Comparison of ENCODE assay signal across 23 cellular contexts in the genomic region with DNA sequence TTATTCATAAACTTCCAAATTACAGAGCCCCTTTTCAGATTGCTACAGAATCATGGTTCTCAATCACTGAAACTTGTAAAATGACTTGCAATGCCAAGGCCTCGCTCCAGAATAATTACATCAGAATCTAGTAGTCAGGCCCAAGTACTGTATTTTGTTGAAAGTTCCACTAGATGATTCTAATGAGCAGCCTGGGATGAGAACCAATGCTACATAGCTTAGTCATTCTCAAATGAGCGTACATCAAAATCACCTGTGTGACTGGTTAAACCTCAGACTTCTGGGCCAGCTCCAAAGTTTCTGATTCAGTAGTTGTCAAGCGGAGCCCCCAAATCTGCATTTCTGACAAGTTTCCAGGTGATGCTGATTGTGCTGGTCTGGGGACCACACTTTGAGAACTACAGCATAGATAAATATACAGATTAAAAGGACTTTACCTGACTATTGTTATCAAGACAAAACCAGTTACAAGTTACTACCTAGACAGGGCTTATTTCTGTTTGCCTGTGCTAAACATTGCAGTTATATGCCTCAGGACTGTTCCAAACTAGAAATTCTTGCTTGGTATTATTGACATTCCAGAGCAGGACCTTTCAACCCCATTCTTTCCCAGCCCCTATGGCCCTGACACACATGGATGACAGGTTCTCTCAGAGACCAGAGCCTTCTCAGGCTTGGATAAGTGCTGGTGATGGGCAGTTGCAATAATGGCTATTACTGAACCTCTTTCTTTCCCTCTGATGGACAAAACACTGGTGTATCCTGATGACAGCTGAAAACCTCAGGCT.
DNase-seq lines count a peak whose midpoint lies in the region; ATAC-seq and TF ChIP-seq lines count a peak whose summit lies in the region.
"Had no signal": no experiment of that assay in that cellular context is flagged by ENCODE, and none has a peak within 500 bp of the region (broad histone marks: within the 10 kb centered on the region; RNA-seq: fewer than 3 reads in every experiment).

No MANE protein-coding gene starts in this region.

- no peak overlapping the region for H2AFZ ChIP-seq in PC-3 (ENCODE audit: low read length)
- H2AFZ ChIP-seq: neural progenitor cell had no signal

- H3F3A ChIP-seq in PC-3 (ENCODE audit: low read length, unreplicated experiment), result no peaks in the 10 kb centered on the region

- DNase-seq in Caco-2 (peak; percentile 86 to 87), PC-3 (peak; percentile 55), epithelial cell of prostate (ENCODE audit: low read depth, low spot score) (peak; percentile 24), hippocampal formation (lab: John Stamatoyannopoulos, UW) (no peak), superior temporal gyrus (ENCODE audit: extremely low spot score) (no peak), NCI-H1092 (lab: John Stamatoyannopoulos, UW) (no peak)
- DNase-seq: activated B cell treated with CpG ODN at 0.5 μM for 24 hours; activated CD8-positive, alpha-beta memory T cell treated with anti-CD3 and anti-CD28 coated beads for 24 hours; activated effector memory CD4-positive, alpha-beta T cell treated with Interleukin-2 at 50 U/mL for 16 hours; CD8-positive, alpha-beta T cell; erythroblast; HFFc6; NCI-H1694; NCI-H446 treated with DMSO at 0.1 percent for 48 hours; sigmoid colon; stimulated activated CD4-positive, alpha-beta T cell treated with anti-CD3 and anti-CD28 coated beads, Interleukin-1b, Interleukin-23, amount 100 ng/mL, for 48 hours; T-helper 1 cell had no signal

- H3K4me3 ChIP-seq in Caco-2 (ENCODE audit: low read depth, low read length) (no peak overlapping the region), PC-3 (ENCODE audit: low read length) (no peak overlapping the region), liver (ENCODE audit: low read depth in 1 of 3, low read length in 3 of 3) (no peak overlapping the region)
- H3K4me3 ChIP-seq: coronary artery, neural progenitor cell, sigmoid colon, suprapubic skin had no signal

- H4K20me1 ChIP-seq in PC-3 (ENCODE audit: low read length), result no peaks in the 10 kb centered on the region

- CTCF ChIA-PET in Caco-2 (lab: Charles Lee), result no interaction called here
- CTCF ChIA-PET in PC-3 (lab: Charles Lee), result no interaction called here

- ATAC-seq in PC-3, result no peak
- no peak for ATAC-seq in HG03354 (IDR thresholded peaks at IDR 0.05; ENCODE audit: poor library complexity, severe bottlenecking, unreplicated experiment)
- ATAC-seq: CD8-positive, alpha-beta T cell; Right ventricle myocardium inferior had no signal

- whole genome bisulfite sequencing in liver, result 94% methylated on average over 3 of the region's 3 CpGs

- H3K4me1 ChIP-seq in Caco-2 (peaks cover 38% of the 10 kb centered on the region), PC-3 (ENCODE audit: insufficient read depth, low read length) (peaks cover 28% of the 10 kb centered on the region), liver (ENCODE audit: control insufficient read depth in 4 of 4, insufficient read depth in 4 of 4, low read length in 3 of 4) (peaks cover 0 to 4% (median 3%) of the 10 kb centered on the region in 4 donors)
- H3K4me1 ChIP-seq: neural progenitor cell, sigmoid colon had no signal

- POLR2A ChIA-PET in Caco-2 (lab: Charles Lee), result no interaction called here
- POLR2A ChIA-PET in PC-3 (lab: Charles Lee; ENCODE audit: unreplicated experiment), result no interaction called here

- no peaks in the 10 kb centered on the region for H3K27me3 ChIP-seq in Caco-2 (replicated peaks; ENCODE audit: control insufficient read depth, insufficient read depth, low read length)
- H3K27me3 ChIP-seq in PC-3 (ENCODE audit: low read length), result no peaks in the 10 kb centered on the region
- no peaks in the 10 kb centered on the region for H3K27me3 ChIP-seq in liver (ENCODE audit: control insufficient read depth in 4 of 4, insufficient read depth in 4 of 4, low read length in 3 of 4)
- H3K27me3 ChIP-seq: neural progenitor cell, sigmoid colon, suprapubic skin had no signal

- no peak for TF ChIP-seq RAD21 in liver (IDR thresholded peaks at IDR 0.05)

- no peaks in the 10 kb centered on the region for H3K36me3 ChIP-seq in Caco-2 (ENCODE audit: control insufficient read depth, insufficient read depth, low read length)
- no peaks in the 10 kb centered on the region for H3K36me3 ChIP-seq in PC-3 (ENCODE audit: low read depth, low read length)
- H3K36me3 ChIP-seq in liver (ENCODE audit: control insufficient read depth in 4 of 4, insufficient read depth in 3 of 4, low read depth in 1 of 4, low read length in 3 of 4), result no peaks in the 10 kb centered on the region
- H3K36me3 ChIP-seq: neural progenitor cell, sigmoid colon, suprapubic skin had no signal

- no peaks in the 10 kb centered on the region for H3K9me3 ChIP-seq in Caco-2
- no peaks in the 10 kb centered on the region for H3K9me3 ChIP-seq in PC-3 (ENCODE audit: low read length)
- no peaks in the 10 kb centered on the region for H3K9me3 ChIP-seq in liver (ENCODE audit: control insufficient read depth in 4 of 4, low read length in 3 of 4)
- H3K9me3 ChIP-seq: sigmoid colon, suprapubic skin had no signal

- no peaks in the 10 kb centered on the region for H3K27me3 Mint-ChIP-seq in Caco-2 (ENCODE audit: insufficient read depth, unreplicated experiment)

- no peak overlapping the region for H3K4me3 Mint-ChIP-seq in Caco-2 (ENCODE audit: unreplicated experiment)
- H3K4me3 Mint-ChIP-seq: activated B cell treated with CpG ODN at 0.5 μM for 24 hours; CD8-positive, alpha-beta T cell; HFFc6; neural progenitor cell had no signal

- peak overlapping the region; percentile 31 for H3K27ac Mint-ChIP-seq in Caco-2 (ENCODE audit: unreplicated experiment)
- H3K27ac Mint-ChIP-seq: activated B cell treated with CpG ODN at 0.5 μM for 24 hours; CD8-positive, alpha-beta T cell; HFFc6; neural progenitor cell had no signal

- no peaks in the 10 kb centered on the region for H3K9me2 ChIP-seq in PC-3 (replicated peaks; ENCODE audit: low read length)

- no peaks in the 10 kb centered on the region for H3K79me2 ChIP-seq in PC-3 (ENCODE audit: low read length)

- TF ChIP-seq CTCF in Caco-2 (IDR thresholded peaks at IDR 0.05; ENCODE audit: insufficient read depth in 1 of 2, low read depth in 1 of 2, low read length in 1 of 2, severe bottlenecking in 1 of 2, unreplicated experiment in 1 of 2) (no peak), PC-3 (conservative IDR thresholded peaks at IDR 0.05; ENCODE audit: low read depth, low read length) (no peak), liver (IDR thresholded peaks at IDR 0.05; ENCODE audit: low read depth, low read length, missing input control) (no peak)

- no peak overlapping the region for H3K9ac ChIP-seq in PC-3 (ENCODE audit: low read length)
- no peak overlapping the region for H3K9ac ChIP-seq in liver (ENCODE audit: low read depth in 1 of 2, low read length in 2 of 2)
- H3K9ac ChIP-seq: neural progenitor cell had no signal

- no peaks in the 10 kb centered on the region for H3K36me3 Mint-ChIP-seq in Caco-2 (ENCODE audit: insufficient read depth, unreplicated experiment)
- H3K36me3 Mint-ChIP-seq: CD8-positive, alpha-beta T cell; neural progenitor cell had no signal

- intact Hi-C loops in Caco-2 (cut with micrococcal nuclease; ENCODE audit: unreplicated experiment) (loop anchor here (1.0 to 10.0 kb wide), 8 partner anchors 41 to 560 kb away; partner anchors contain the start of genes CCDC148 and PKP4), PC-3 (cut with micrococcal nuclease) (loop anchor here (10.0 kb wide), 1 partner anchor 150 kb away; no protein-coding TSS in a partner anchor)

- no peak overlapping the region for H3K4me2 ChIP-seq in PC-3 (ENCODE audit: low read length)
- H3K4me2 ChIP-seq: neural progenitor cell had no signal

- H3K9me3 Mint-ChIP-seq in Caco-2 (ENCODE audit: unreplicated experiment), result no peaks in the 10 kb centered on the region
- H3K9me3 Mint-ChIP-seq: activated B cell treated with CpG ODN at 0.5 μM for 24 hours; CD8-positive, alpha-beta T cell; HFFc6; neural progenitor cell had no signal

- H3K27ac ChIP-seq in PC-3 (ENCODE audit: low read length) (no peak overlapping the region), epithelial cell of prostate (no peak overlapping the region), liver (ENCODE audit: low read depth in 1 of 2, low read length in 2 of 2) (no peak overlapping the region)
- H3K27ac ChIP-seq: coronary artery, neural progenitor cell, sigmoid colon, suprapubic skin had no signal

- no TSS peak for BruUV-seq in Caco-2 (replicated peaks; lab: Mats Ljungman, UMichigan)
- no TSS peak for BruUV-seq in PC-3 (replicated peaks; lab: Mats Ljungman, UMichigan)

- peaks cover 37% of the 10 kb centered on the region for H3K4me1 Mint-ChIP-seq in Caco-2 (ENCODE audit: low read depth, unreplicated experiment)

TF ChIP-seq in liver, 16 proteins besides CTCF, POLR2A, EP300 and RAD21:
- TF ChIP-seq TAF1 (conservative IDR thresholded peaks at IDR 0.05), result no peak
- no peak for TF ChIP-seq YY1 (IDR thresholded peaks at IDR 0.05)
- TF ChIP-seq NR2F2 (IDR thresholded peaks at IDR 0.05), result peak; percentile 23

Comparison
In these comparisons a context has a peak if more than half of its experiments do, and no peak if none do; other contexts are left out.
1. DNase-seq: peak in Caco-2 (2 of 2), PC-3 (single experiment) and epithelial cell of prostate (single experiment); none in hippocampal formation (0 of 2), superior temporal gyrus (single experiment) and NCI-H1092 (single experiment).